In the genomic region with DNA sequence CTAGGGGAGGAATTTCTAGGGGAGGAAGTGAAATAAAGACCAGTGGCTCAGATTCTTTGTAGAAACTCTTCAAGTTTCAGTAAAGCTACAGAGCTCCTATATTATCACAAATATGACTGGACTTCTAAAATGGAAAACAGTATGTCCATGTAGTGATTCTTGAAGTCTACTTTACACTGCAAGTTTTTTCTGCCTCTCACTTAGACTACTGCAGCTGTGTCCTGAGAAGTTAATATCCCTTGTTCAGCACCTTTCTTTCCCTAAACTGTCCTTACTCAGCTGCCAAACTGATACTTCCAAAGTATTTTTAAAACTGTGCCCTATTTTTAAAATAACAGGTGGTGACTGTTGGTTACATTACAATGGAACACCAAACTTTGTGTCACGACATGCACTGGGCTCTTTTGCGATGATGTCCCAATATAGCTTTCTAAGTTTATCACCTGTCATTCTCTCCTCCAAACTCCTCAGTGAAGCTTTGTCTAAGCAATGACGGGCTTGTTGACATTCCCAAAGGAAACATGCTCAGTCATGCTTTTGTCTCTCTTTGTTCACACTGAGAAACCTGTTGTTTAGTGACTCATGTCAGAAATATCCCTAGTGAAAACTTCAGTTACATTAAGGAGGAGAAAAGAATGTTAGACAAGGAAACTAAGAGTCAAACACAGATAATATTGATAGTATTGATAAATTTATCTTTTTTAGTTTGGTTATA, we compare ENCODE assay signal across 9 cellular contexts.
DNase-seq lines count a peak whose midpoint lies in the region; TF ChIP-seq lines count a peak whose summit lies in the region.
"Had no signal": no experiment of that assay in that cellular context is flagged by ENCODE, and none has a peak within 500 bp of the region (broad histone marks: within the 10 kb centered on the region; RNA-seq: fewer than 3 reads in every experiment).

No MANE protein-coding gene starts in this region.

- H3K4me3 Mint-ChIP-seq in progenitor cell of endocrine pancreas (ENCODE audit: low read depth): no peak overlapping the region

- peak overlapping the region; percentile 92 for H3K27ac Mint-ChIP-seq in progenitor cell of endocrine pancreas

- TF ChIP-seq CTCF in epithelial cell of proximal tubule (conservative IDR thresholded peaks at IDR 0.05; ENCODE audit: low read depth, low read length): no peak
- no peak for TF ChIP-seq CTCF in progenitor cell of endocrine pancreas (IDR thresholded peaks at IDR 0.05; ENCODE audit: unreplicated experiment)

- H3K4me1 Mint-ChIP-seq in progenitor cell of endocrine pancreas (ENCODE audit: low read depth): peaks cover 17% of the 10 kb centered on the region

- H3K4me3 ChIP-seq in epithelial cell of proximal tubule (ENCODE audit: low read depth, low read length): no peak overlapping the region
- H3K4me3 ChIP-seq: dorsolateral prefrontal cortex had no signal

- H3K27me3 Mint-ChIP-seq in progenitor cell of endocrine pancreas: no peaks in the 10 kb centered on the region

- no peaks in the 10 kb centered on the region for H3K36me3 Mint-ChIP-seq in progenitor cell of endocrine pancreas (ENCODE audit: insufficient read depth)

- DNase-seq in HCEC 1CT (peak; percentile 22), NCI-H460 (ENCODE audit: extremely low read depth, low read depth) (peak; percentile 83), epithelial cell of proximal tubule (ENCODE audit: low read depth) (peak; percentile 83), progenitor cell of endocrine pancreas (ENCODE audit: low spot score, unreplicated experiment) (no peak), NCI-H446 (lab: John Stamatoyannopoulos, UW) (no peak), NCI-H1417 treated with DMSO at 0.1 percent for 48 hours (lab: John Stamatoyannopoulos, UW) (no peak), HuH-7 (ENCODE audit: low spot score) (no peak)
- DNase-seq: dorsolateral prefrontal cortex, retina had no signal

- H3K9me3 Mint-ChIP-seq in progenitor cell of endocrine pancreas (ENCODE audit: low read depth): no peaks in the 10 kb centered on the region

Comparison
In these comparisons a context has a peak if more than half of its experiments do, and no peak if none do; other contexts are left out.
1. DNase-seq: peak in HCEC 1CT (single experiment), NCI-H460 (single experiment) and epithelial cell of proximal tubule (single experiment); none in progenitor cell of endocrine pancreas (single experiment), NCI-H446 (0 of 2), NCI-H1417 treated with DMSO at 0.1 percent for 48 hours (single experiment) and HuH-7 (single experiment).